In the genomic region with DNA sequence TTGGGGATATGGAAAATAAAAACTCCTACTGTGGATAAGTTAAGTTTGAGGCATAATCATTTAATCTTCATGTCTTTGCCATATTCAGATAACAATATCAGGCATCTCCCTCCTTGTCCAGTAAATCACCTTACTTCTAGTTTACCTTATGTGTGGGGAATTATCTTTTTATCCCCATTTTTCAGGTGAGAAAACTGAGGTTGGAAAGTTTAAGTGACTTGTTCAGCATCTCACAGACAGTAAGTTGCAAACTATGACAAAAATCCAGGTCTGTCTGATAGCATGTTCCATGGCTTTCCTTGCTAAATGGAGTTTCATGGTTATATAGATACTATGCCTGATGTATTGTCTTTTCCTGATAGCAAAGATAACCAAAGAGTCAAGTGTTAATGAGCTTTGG, we compare ENCODE assay signal across 28 cellular contexts.
"Had no signal": no experiment of that assay in that cellular context is flagged by ENCODE, and none has a peak within 500 bp of the region (broad histone marks: within the 10 kb centered on the region; RNA-seq: fewer than 3 reads in every experiment).

No MANE protein-coding gene starts in this region.

- H3K27me3 Mint-ChIP-seq: activated CD4-positive, alpha-beta T cell treated with anti-CD3 and anti-CD28 coated beads for 36 hours; dendritic cell treated with granulocyte-macrophage colony-stimulating factor and Interleukin-4, amounts not matched to agents 40 ng/mL and 50 ng/mL, for 4 days; naive thymus-derived CD8-positive, alpha-beta T cell had no signal

- H3K27me3 ChIP-seq: foreskin keratinocyte, heart left ventricle, pancreas, right atrium auricular region, spleen, testis, transverse colon had no signal

- H3K4me1 ChIP-seq: foreskin keratinocyte, pancreas, spleen, transverse colon had no signal

- H3K9me3 Mint-ChIP-seq: dendritic cell treated with granulocyte-macrophage colony-stimulating factor and Interleukin-4, amounts not matched to agents 40 ng/mL and 50 ng/mL, for 4 days; immature natural killer cell; naive thymus-derived CD8-positive, alpha-beta T cell; neural crest cell had no signal

- H3K36me3 ChIP-seq: pancreas had no signal

- H3K4me3 Mint-ChIP-seq: activated CD4-positive, alpha-beta T cell treated with anti-CD3 and anti-CD28 coated beads for 36 hours; dendritic cell treated with granulocyte-macrophage colony-stimulating factor and Interleukin-4, amounts not matched to agents 40 ng/mL and 50 ng/mL, for 4 days; endodermal cell; immature natural killer cell; naive thymus-derived CD8-positive, alpha-beta T cell; neural crest cell had no signal

- DNase-seq: activated CD4-positive, alpha-beta T cell treated with anti-CD3 and anti-CD28 coated beads for 36 hours; activated CD4-positive, CD25-positive, alpha-beta regulatory T cell; activated CD8-positive, alpha-beta memory T cell treated with anti-CD3 and anti-CD28 coated beads for 24 hours; activated effector memory CD4-positive, alpha-beta T cell treated with anti-CD3 and anti-CD28 coated beads, Interleukin-2, amount 50 U/mL, for 16 hours; activated naive CD4-positive, alpha-beta T cell treated with anti-CD3 and anti-CD28 coated beads, Interleukin-2, amount 50 U/mL, for 16 hours; activated T-cell treated with anti-CD3 and anti-CD28 coated beads, Interleukin-2, amount 50 U/mL, for 48 hours; amniotic stem cell; central memory CD4-positive, alpha-beta T cell; endodermal cell; foreskin keratinocyte; hypothalamus; immature natural killer cell; kidney; left colon; midbrain; naive thymus-derived CD8-positive, alpha-beta T cell; nucleus accumbens; pancreas; spleen; stimulated activated naive CD4-positive, alpha-beta T cell treated with Interleukin-2 at 50 U/mL for 16 hours; T-helper 1 cell; transverse colon had no signal

- H3K4me3 ChIP-seq: pancreas, right atrium auricular region, spleen, testis, transverse colon had no signal

- ATAC-seq: activated CD4-positive, alpha-beta T cell treated with anti-CD3 and anti-CD28 coated beads for 36 hours; esophagus mucosa; foreskin keratinocyte; left colon; naive thymus-derived CD8-positive, alpha-beta T cell had no signal

- H3K27ac ChIP-seq: foreskin keratinocyte, pancreas, spleen, transverse colon had no signal

- H3K9me3 ChIP-seq: heart left ventricle, pancreas, right atrium auricular region, spleen, testis, transverse colon had no signal

- H3K27ac Mint-ChIP-seq: dendritic cell treated with granulocyte-macrophage colony-stimulating factor and Interleukin-4, amounts not matched to agents 40 ng/mL and 50 ng/mL, for 4 days; endodermal cell had no signal
